8 cellular contexts compared by ENCODE assay signal in genomic region chr19:45716314-45717130, GRCh38. TPM values are rescaled to one million over a fixed set of nuclear protein-coding genes. Genes with fewer than 3 reads are reported as not detected.
DNase-seq lines count a peak whose midpoint lies in the region; ATAC-seq and TF ChIP-seq lines count a peak whose summit lies in the region.

No MANE protein-coding gene starts in this region.

- peak overlapping the region; percentile 99 for H3K9ac ChIP-seq in SK-N-MC (ENCODE audit: insufficient read length)
- H3K9ac ChIP-seq in liver (ENCODE audit: low read depth in 1 of 2, low read length in 2 of 2) = peak overlapping the region; percentile 87 to 100

- H3K36me3 ChIP-seq in SK-N-MC (ENCODE audit: insufficient read depth, low read length) (peaks cover 25% of the 10 kb centered on the region), liver (ENCODE audit: control insufficient read depth in 4 of 4, insufficient read depth in 3 of 4, low read depth in 1 of 4, low read length in 3 of 4) (peaks cover 0 to 16% (median 8%) of the 10 kb centered on the region in 4 donors)

- H3K27ac ChIP-seq in SK-N-MC (peak overlapping the region; percentile 95), liver (ENCODE audit: low read depth in 1 of 2, low read length in 2 of 2) (peak overlapping the region; percentile 84 to 91), substantia nigra (ENCODE audit: low read depth, low read length, poor library complexity, severe bottlenecking) (peak overlapping the region; percentile 93)

- DNase-seq in activated naive CD4-positive, alpha-beta T cell treated with Interleukin-2 at 50 U/mL for 16 hours = peak; percentile 14
- DNase-seq in activated naive CD4-positive, alpha-beta T cell (lab: John Stamatoyannopoulos, UW) = no peak
- DNase-seq in SK-N-MC (ENCODE audit: low read depth, low spot score) (no peak), cerebellum (ENCODE audit: low spot score) (peak; percentile 39), substantia nigra (lab: John Stamatoyannopoulos, UW) (peak in 11 of 49 donors; percentile 21 to 62 (median 46)), 8988T (no peak)

- H3K9me3 ChIP-seq in SK-N-MC (ENCODE audit: low read depth, low read length) = no peaks in the 10 kb centered on the region
- H3K9me3 ChIP-seq in liver (ENCODE audit: control insufficient read depth in 4 of 4, low read length in 3 of 4) = no peaks in the 10 kb centered on the region

- ATAC-seq in HG02610 (IDR thresholded peaks at IDR 0.05; ENCODE audit: unreplicated experiment) = no peak

- peak overlapping the region; percentile 80 for H3K4me3 ChIP-seq in SK-N-MC
- peak overlapping the region; percentile 55 to 84 (median 60) for H3K4me3 ChIP-seq in liver (ENCODE audit: low read depth in 1 of 3, low read length in 3 of 3)

- TF ChIP-seq CTCF in liver (IDR thresholded peaks at IDR 0.05; ENCODE audit: low read depth, low read length, missing input control) = no peak

- H3K4me1 ChIP-seq in liver (ENCODE audit: control insufficient read depth in 4 of 4, insufficient read depth in 4 of 4, low read length in 3 of 4) = peaks cover 3 to 25% (median 17%) of the 10 kb centered on the region in 4 donors

- no peak for TF ChIP-seq RAD21 in liver (IDR thresholded peaks at IDR 0.05)

- no peaks in the 10 kb centered on the region for H3K27me3 ChIP-seq in liver (ENCODE audit: control insufficient read depth in 4 of 4, insufficient read depth in 4 of 4, low read length in 3 of 4)

- WGBS in liver = 3% methylated on average over 24 of the region's 24 CpGs

TF ChIP-seq in liver, 16 proteins besides CTCF, POLR2A, EP300 and RAD21:
- TF ChIP-seq YY1 (IDR thresholded peaks at IDR 0.05) = no peak
- peak; percentile 34 for TF ChIP-seq TAF1 (conservative IDR thresholded peaks at IDR 0.05)
- TF ChIP-seq ZBTB33 (IDR thresholded peaks at IDR 0.05) = no peak

RNA-seq across cellular contexts. Expression of gene FBXO46, which starts 14.2 kb away (rescaled TPM):
- 3.6 TPM for total RNA-seq in cerebellum
- total RNA-seq in liver = 1 to 10 TPM; 2.9 to 4.2 TPM
- polyA plus RNA-seq in liver = 1 to 10 TPM; 1.2 to 4.5 TPM

RNA-seq across cellular contexts. Expression of gene MEIOSIN, which starts 16.7 kb away (rescaled TPM):
- not detected for total RNA-seq in cerebellum
- total RNA-seq in liver = not detected
- polyA plus RNA-seq in liver = not detected

RNA-seq across cellular contexts. Expression of gene QPCTL, which starts 24.1 kb away (rescaled TPM):
- 2.4 TPM for total RNA-seq in cerebellum
- 1 to 10 TPM; 3.7 to 6.1 TPM for total RNA-seq in liver
- polyA plus RNA-seq in liver = 1 to 10 TPM; 2.9 to 4.5 TPM

RNA-seq across cellular contexts. Expression of gene SNRPD2, which starts 24.8 kb away (rescaled TPM):
- 86.0 TPM for total RNA-seq in cerebellum
- total RNA-seq in liver = 10 to 100 TPM; 38.6 to 71.9 TPM
- 100 to 1,000 TPM; 109 to 175 TPM for polyA plus RNA-seq in liver

RNA-seq across cellular contexts. Expression of gene GIPR, which starts 48.5 kb away (rescaled TPM):
- not detected for total RNA-seq in cerebellum
- under 1 TPM; 0.05 to 0.50 TPM for total RNA-seq in liver
- polyA plus RNA-seq in liver = under 1 TPM; 0.06 to 0.08 TPM

Comparison
In these comparisons a context has a peak if more than half of its experiments do, and no peak if none do; other contexts are left out.
1. DNase-seq: peak in activated naive CD4-positive, alpha-beta T cell treated with Interleukin-2 at 50 U/mL for 16 hours (single experiment) and cerebellum (single experiment); none in activated naive CD4-positive, alpha-beta T cell (0 of 4), SK-N-MC (single experiment) and 8988T (single experiment).
2. Peak in every context shown above with its lines, with median percentiles within 50 percentile points of each other: H3K27ac ChIP-seq.